In genomic region chr3:156561533-156561932, GRCh38 we compare ENCODE assay signal across 29 cellular contexts.
"Had no signal": no experiment of that assay in that cellular context is flagged by ENCODE, and none has a peak within 500 bp of the region (broad histone marks: within the 10 kb centered on the region; RNA-seq: fewer than 3 reads in every experiment).

No MANE protein-coding gene starts in this region.

- H3K27ac Mint-ChIP-seq: activated naive CD4-positive, alpha-beta T cell treated with anti-CD3 and anti-CD28 coated beads for 36 hours; activated T-cell treated with anti-CD3 and anti-CD28 coated beads, Interleukin-2, amount 50 U/mL, for 24 hours; activated T-helper 2 cell treated with anti-CD3 and anti-CD28 coated beads, Interferon-gamma antibody, Interleukin-2, Interleukin-4, amounts not matched to agents 10 μg/mL and 5 μg/mL and 100 μg/mL, durations not matched to agents 14 hours and 24 hours and 36 hours; immature natural killer cell; mesothelial cell of epicardium; natural killer cell treated with Interleukin-12 subunit alpha and Interleukin-12 subunit beta and Interleukin-15 and Interleukin-18, amount 100 ng/mL, for 72 hours; progenitor cell of endocrine pancreas had no signal

- H3K36me3 ChIP-seq: esophagus muscularis mucosa, left ventricle myocardium inferior, sigmoid colon, upper lobe of left lung, WERI-Rb-1 had no signal

- DNase-seq: activated CD4-positive, alpha-beta T cell treated with anti-CD3 and anti-CD28 coated beads, Interleukin-2, amount 50 U/mL, for 1 hour; activated CD4-positive, CD25-positive, alpha-beta regulatory T cell treated with anti-CD3 and anti-CD28 coated beads, Interleukin-2, amount 50 U/mL, for 72 hours; activated CD8-positive, alpha-beta memory T cell treated with anti-CD3 and anti-CD28 coated beads for 24 hours; activated CD8-positive, alpha-beta memory T cell treated with anti-CD3 and anti-CD28 coated beads, Interleukin-2, amount 50 U/mL, for 4 hours; activated naive CD4-positive, alpha-beta T cell treated with anti-CD3 and anti-CD28 coated beads for 36 hours; activated T-cell treated with anti-CD3 and anti-CD28 coated beads, Interleukin-2, amount 50 U/mL, for 24 hours; amygdala; glutamatergic neuron; immature natural killer cell; kidney glomerular epithelial cell; left ventricle myocardium inferior; retina; sigmoid colon; stimulated activated CD4-positive, alpha-beta T cell treated with anti-CD3 and anti-CD28 coated beads, Interleukin-15, amount 100 ng/mL, for 24 hours; stimulated activated CD8-positive, alpha-beta memory T cell treated with anti-CD3 and anti-CD28 coated beads, Interleukin-4, amount 100 ng/mL, for 48 hours; stimulated activated naive CD4-positive, alpha-beta T cell; T-helper 2 cell; upper lobe of left lung; WERI-Rb-1 had no signal

- FAIRE-seq: bronchial epithelial cell, frontal cortex had no signal

- H3K27me3 Mint-ChIP-seq: progenitor cell of endocrine pancreas had no signal

- H3K27ac ChIP-seq: coronary artery, esophagus muscularis mucosa, hepatocyte, left ventricle myocardium inferior, sigmoid colon, upper lobe of left lung, WERI-Rb-1 had no signal

- ATAC-seq: natural killer cell treated with Interleukin-12 subunit alpha and Interleukin-12 subunit beta and Interleukin-15 and Interleukin-18, amount 100 ng/mL, for 72 hours had no signal

- H3K4me2 ChIP-seq: hepatocyte, smooth muscle cell had no signal

- H3K9me3 Mint-ChIP-seq: activated naive CD4-positive, alpha-beta T cell treated with anti-CD3 and anti-CD28 coated beads for 36 hours; activated T-cell treated with anti-CD3 and anti-CD28 coated beads, Interleukin-2, amount 50 U/mL, for 24 hours; activated T-helper 2 cell treated with anti-CD3 and anti-CD28 coated beads, Interferon-gamma antibody, Interleukin-2, Interleukin-4, amounts not matched to agents 10 μg/mL and 5 μg/mL and 100 μg/mL, durations not matched to agents 14 hours and 24 hours and 36 hours; immature natural killer cell; mesothelial cell of epicardium; natural killer cell treated with Interleukin-12 subunit alpha and Interleukin-12 subunit beta and Interleukin-15 and Interleukin-18, amount 100 ng/mL, for 72 hours had no signal

- H3K36me3 Mint-ChIP-seq: immature natural killer cell; mesothelial cell of epicardium; natural killer cell treated with Interleukin-12 subunit alpha and Interleukin-12 subunit beta and Interleukin-15 and Interleukin-18, amount 100 ng/mL, for 72 hours had no signal

- H3K9me3 ChIP-seq: esophagus muscularis mucosa, left ventricle myocardium inferior, sigmoid colon, upper lobe of left lung had no signal

- H3K4me3 Mint-ChIP-seq: activated naive CD4-positive, alpha-beta T cell treated with anti-CD3 and anti-CD28 coated beads for 36 hours; activated T-cell treated with anti-CD3 and anti-CD28 coated beads, Interleukin-2, amount 50 U/mL, for 24 hours; immature natural killer cell; mesothelial cell of epicardium; natural killer cell treated with Interleukin-12 subunit alpha and Interleukin-12 subunit beta and Interleukin-15 and Interleukin-18, amount 100 ng/mL, for 72 hours had no signal

- H3K4me1 Mint-ChIP-seq: immature natural killer cell had no signal

- H3K4me1 ChIP-seq: esophagus muscularis mucosa, sigmoid colon, upper lobe of left lung had no signal

- H2AFZ ChIP-seq: hepatocyte had no signal

- H3K79me2 ChIP-seq: hepatocyte had no signal

- H3K27me3 ChIP-seq: esophagus muscularis mucosa, hepatocyte, sigmoid colon, upper lobe of left lung had no signal

- H3K4me3 ChIP-seq: coronary artery, esophagus muscularis mucosa, hepatocyte, left ventricle myocardium inferior, sigmoid colon, smooth muscle cell, upper lobe of left lung had no signal
